8 cellular contexts compared by ENCODE assay signal in genomic region chr1:55214214-55214902, GRCh38. TPM values are rescaled to one million over a fixed set of nuclear protein-coding genes. Genes with fewer than 3 reads are reported as not detected.
DNase-seq lines count a peak whose midpoint lies in the region; ATAC-seq and TF ChIP-seq lines count a peak whose summit lies in the region.

No MANE protein-coding gene starts in this region.

- peaks cover 20% of the 10 kb centered on the region for H3K27me3 Mint-ChIP-seq in GM23338 (ENCODE audit: insufficient read depth, low read depth, poor library complexity)
- no peaks in the 10 kb centered on the region for H3K27me3 Mint-ChIP-seq in activated CD4-positive, alpha-beta T cell treated with anti-CD3 and anti-CD28 coated beads, Interleukin-2, amount 10 ng/mL, durations not matched to agents 24 days and 14 days
- no peaks in the 10 kb centered on the region for H3K27me3 Mint-ChIP-seq in effector memory CD8-positive, alpha-beta T cell

- peaks cover 9% of the 10 kb centered on the region; the same call in 1 of the 2 replicates for H4K20me1 ChIP-seq in GM23338 (replicated peaks; ENCODE audit: insufficient read depth)

- H3K36me3 Mint-ChIP-seq in GM23338 (ENCODE audit: low read depth) = peaks cover 5% of the 10 kb centered on the region; the same call in 1 of the 3 replicates
- H3K36me3 Mint-ChIP-seq in activated CD4-positive, alpha-beta T cell treated with anti-CD3 and anti-CD28 coated beads, Interleukin-2, amount 10 ng/mL, durations not matched to agents 24 days and 14 days (ENCODE audit: low read depth) = peaks cover 16% of the 10 kb centered on the region
- H3K36me3 Mint-ChIP-seq in effector memory CD8-positive, alpha-beta T cell (ENCODE audit: insufficient read depth) = peaks cover 12% of the 10 kb centered on the region

- H2AFZ ChIP-seq in GM23338 = peak overlapping the region; percentile 45; the same call in 1 of the 2 replicates

- H3K4me1 Mint-ChIP-seq in GM23338 = peaks cover 57% of the 10 kb centered on the region
- H3K4me1 Mint-ChIP-seq in activated CD4-positive, alpha-beta T cell treated with anti-CD3 and anti-CD28 coated beads, Interleukin-2, amount 10 ng/mL, durations not matched to agents 24 days and 14 days = peaks cover 64% of the 10 kb centered on the region
- H3K4me1 Mint-ChIP-seq in effector memory CD8-positive, alpha-beta T cell (ENCODE audit: low read depth in 2 of 2) = peaks cover 56 to 73% of the 10 kb centered on the region in 2 donors

- TF ChIP-seq CTCF in GM06990 (IDR thresholded peaks at IDR 0.05; ENCODE audit: insufficient read depth, low read length, poor library complexity, severe bottlenecking) (no peak), GM23338 (conservative IDR thresholded peaks at IDR 0.05; ENCODE audit: low read depth in 2 of 2) (no peak), LNCaP clone FGC (IDR thresholded peaks at IDR 0.05; ENCODE audit: control insufficient read depth, extremely low read depth, insufficient read depth) (no peak)

- H3K4me1 ChIP-seq in GM23338 (ENCODE audit: insufficient read depth) = peaks cover 47% of the 10 kb centered on the region
- H3K4me1 ChIP-seq in mesodermal cell (ENCODE audit: control insufficient read depth, insufficient read depth, low read length, poor library complexity, severe bottlenecking) = peaks cover 28% of the 10 kb centered on the region

- no peaks in the 10 kb centered on the region for H3F3A ChIP-seq in GM23338 (replicated peaks; ENCODE audit: low read depth)

- no peaks in the 10 kb centered on the region for H3K9me2 ChIP-seq in GM23338 (ENCODE audit: insufficient read depth)

- peak overlapping the region; percentile 43; the same call in 1 of the 2 replicates for H3K27ac ChIP-seq in GM23338 (ENCODE audit: low read depth)
- peak overlapping the region; percentile 91 for H3K27ac ChIP-seq in mesodermal cell (ENCODE audit: low read depth, low read length, severe bottlenecking)

- H3K4me2 ChIP-seq in GM23338 = peak overlapping the region; percentile 84

- peak overlapping the region; percentile 64 for H3K27ac Mint-ChIP-seq in GM23338
- peak overlapping the region; percentile 89 for H3K27ac Mint-ChIP-seq in activated CD4-positive, alpha-beta T cell treated with anti-CD3 and anti-CD28 coated beads, Interleukin-2, amount 10 ng/mL, durations not matched to agents 24 days and 14 days
- peak overlapping the region; percentile 90 to 93 for H3K27ac Mint-ChIP-seq in effector memory CD8-positive, alpha-beta T cell

- H3K4me3 Mint-ChIP-seq in GM23338 = peak overlapping the region; percentile 88
- H3K4me3 Mint-ChIP-seq in activated CD4-positive, alpha-beta T cell treated with anti-CD3 and anti-CD28 coated beads, Interleukin-2, amount 10 ng/mL, durations not matched to agents 24 days and 14 days = peak overlapping the region; percentile 97
- H3K4me3 Mint-ChIP-seq in effector memory CD8-positive, alpha-beta T cell = peak overlapping the region; percentile 93 to 98

- H3K79me2 ChIP-seq in GM23338 (replicated peaks; ENCODE audit: insufficient read depth) = peaks cover 51% of the 10 kb centered on the region

- no peaks in the 10 kb centered on the region for H3K9me3 ChIP-seq in mesodermal cell (ENCODE audit: control insufficient read depth, low read length)

- H3K36me3 ChIP-seq in GM06990 (ENCODE audit: control insufficient read depth, insufficient read depth, low read length) (no peaks in the 10 kb centered on the region), GM23338 (ENCODE audit: insufficient read depth) (no peaks in the 10 kb centered on the region), mesodermal cell (ENCODE audit: control insufficient read depth, insufficient read depth, low read length) (no peaks in the 10 kb centered on the region)

- intact Hi-C loops in activated CD4-positive, alpha-beta T cell treated with anti-CD3 and anti-CD28 coated beads, Interleukin-2, amount 10 ng/mL, durations not matched to agents 24 days and 14 days (cut with micrococcal nuclease) = loop anchor here (5.0 kb wide), 2 partner anchors 47 to 62 kb away; no protein-coding TSS in a partner anchor

- H3K4me3 ChIP-seq in GM06990 (replicated peaks; ENCODE audit: low read depth, low read length) (peak overlapping the region; percentile 93), GM23338 (peak overlapping the region; percentile 76), LNCaP clone FGC (ENCODE audit: low read depth, low read length) (peak overlapping the region; percentile 73), mesodermal cell (ENCODE audit: extremely low read depth, insufficient read depth, low read length, poor library complexity, severe bottlenecking) (peak overlapping the region; percentile 74)

- no peaks in the 10 kb centered on the region for H3K27me3 ChIP-seq in GM06990 (replicated peaks; ENCODE audit: control insufficient read depth, insufficient read depth, low read length)
- peaks cover 13% of the 10 kb centered on the region for H3K27me3 ChIP-seq in GM23338 (ENCODE audit: insufficient read depth)

- H3K9me3 Mint-ChIP-seq in GM23338 = no peaks in the 10 kb centered on the region; the same call in 2 of the 3 replicates
- no peaks in the 10 kb centered on the region for H3K9me3 Mint-ChIP-seq in activated CD4-positive, alpha-beta T cell treated with anti-CD3 and anti-CD28 coated beads, Interleukin-2, amount 10 ng/mL, durations not matched to agents 24 days and 14 days
- no peaks in the 10 kb centered on the region for H3K9me3 Mint-ChIP-seq in effector memory CD8-positive, alpha-beta T cell

- 0% methylated on average over 26 to 27 of the region's 40 CpGs for WGBS in mesodermal cell (ENCODE audit: insufficient coverage in 2 of 2), 2 experiments

- peak; percentile 57 for DNase-seq in GM06990 (ENCODE audit: extremely low read depth, insufficient read length)
- DNase-seq in GM23338 (ENCODE audit: low spot score) = peak; percentile 83
- DNase-seq in LNCaP clone FGC (ENCODE audit: low read depth) = no peak
- peak; percentile 81 for DNase-seq in activated CD4-positive, alpha-beta T cell treated with anti-CD3 and anti-CD28 coated beads, Interleukin-2, amount 10 ng/mL, durations not matched to agents 24 days and 14 days
- peak in 2 of 3 experiments; percentile 4 to 19 for DNase-seq in effector memory CD8-positive, alpha-beta T cell
- DNase-seq in stimulated activated naive CD8-positive, alpha-beta T cell treated with anti-CD3 and anti-CD28 coated beads, Interleukin-15, Interleukin-2, amounts not matched to agents 100 U/mL and 50 U/mL, for 24 hours = peak; percentile 68
- DNase-seq in H4 (ENCODE audit: low spot score) = no peak

- peak; percentile 50 for ATAC-seq in GM23338
- ATAC-seq in effector memory CD8-positive, alpha-beta T cell (replicated peaks) = peak; percentile 2
- peak; percentile 31 for ATAC-seq in stimulated activated naive CD8-positive, alpha-beta T cell treated with anti-CD3 and anti-CD28 coated beads, Interleukin-15, Interleukin-2, amounts not matched to agents 100 U/mL and 50 U/mL, for 24 hours

TF ChIP-seq in GM23338, 12 proteins besides CTCF, POLR2A, EP300 and RAD21:
- TF ChIP-seq EZH2 (IDR thresholded peaks at IDR 0.05; ENCODE audit: low read depth, unreplicated experiment) = no peak
- TF ChIP-seq NANOG (IDR thresholded peaks at IDR 0.05; ENCODE audit: borderline replicate concordance) = no peak
- peak; percentile 48 for TF ChIP-seq POLR2AphosphoS5 (IDR thresholded peaks at IDR 0.05; ENCODE audit: low read depth)
- no peak for TF ChIP-seq EZH2phosphoT487 (IDR thresholded peaks at IDR 0.05; ENCODE audit: unreplicated experiment)

RNA-seq across cellular contexts. Expression of gene USP24, which starts 0.8 kb away (rescaled TPM):
- 32.6 and 36.2 TPM in 2 replicates for total RNA-seq in GM23338 (2014; rRNA removed; shearing (Covaris generic))
- polyA plus RNA-seq in GM23338 (2016; fragmentation: Nextera tagmentation; extraction: Ambion mirVana) = 11.9 and 12.1 TPM in 2 replicates
- 48.4 and 49.5 TPM in 2 replicates for total RNA-seq in activated CD4-positive, alpha-beta T cell treated with anti-CD3 and anti-CD28 coated beads, Interleukin-2, amount 10 ng/mL, durations not matched to agents 24 days and 14 days
- 20.2 TPM for polyA plus RNA-seq in mesodermal cell (2013, experiment 1 of 2)
- 18.5 TPM for polyA plus RNA-seq in mesodermal cell (2013, experiment 2 of 2)
- total RNA-seq in H4 (2014; rRNA removed; shearing (Covaris generic)) = 18.0 and 20.4 TPM in 2 replicates

Comparison
In these comparisons a context has a peak if more than half of its experiments do, and no peak if none do; other contexts are left out.
1. DNase-seq: peak in GM06990 (single experiment), GM23338 (single experiment), activated CD4-positive, alpha-beta T cell treated with anti-CD3 and anti-CD28 coated beads, Interleukin-2, amount 10 ng/mL, durations not matched to agents 24 days and 14 days (single experiment), effector memory CD8-positive, alpha-beta T cell (2 of 3) and stimulated activated naive CD8-positive, alpha-beta T cell treated with anti-CD3 and anti-CD28 coated beads, Interleukin-15, Interleukin-2, amounts not matched to agents 100 U/mL and 50 U/mL, for 24 hours (single experiment); none in LNCaP clone FGC (single experiment) and H4 (single experiment).
2. Peak in every context shown above with its lines, with median percentiles within 50 percentile points of each other: H3K4me3 ChIP-seq, ATAC-seq, H3K27ac Mint-ChIP-seq and H3K4me3 Mint-ChIP-seq.